13 cellular contexts compared by ENCODE assay signal in the genomic region with DNA sequence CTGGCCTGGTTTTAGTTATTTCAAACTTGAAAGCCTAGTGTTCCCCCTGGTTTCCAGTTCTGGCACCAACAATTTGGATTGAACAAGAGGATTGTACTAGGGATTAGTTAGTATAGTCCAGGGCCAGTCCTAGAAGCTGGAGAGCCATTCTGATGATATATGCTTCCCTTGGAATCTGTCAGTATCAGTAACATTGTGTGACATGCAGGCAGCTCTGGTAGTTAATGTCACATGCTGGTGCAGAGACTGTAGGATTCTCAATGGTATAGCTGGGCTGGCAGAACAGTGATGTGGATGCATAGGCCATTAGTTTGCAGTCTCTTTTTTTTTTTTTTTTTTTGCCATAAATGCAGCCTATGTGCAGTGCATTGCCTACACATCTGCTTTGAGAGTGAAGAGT.
"Had no signal": no experiment of that assay in that cellular context is flagged by ENCODE, and none has a peak within 500 bp of the region (broad histone marks: within the 10 kb centered on the region; RNA-seq: fewer than 3 reads in every experiment).

No MANE protein-coding gene starts in this region.

- H3K9me3 Mint-ChIP-seq: activated naive CD4-positive, alpha-beta T cell treated with anti-CD3 and anti-CD28 coated beads, Interleukin-2, amount 10 ng/mL, durations not matched to agents 7 days and 5 days; activated T-helper 2 cell treated with anti-CD3 and anti-CD28 coated beads, Interferon-gamma antibody, Interleukin-2, Interleukin-4, amounts not matched to agents 10 μg/mL and 5 μg/mL and 100 μg/mL, durations not matched to agents 14 hours and 24 hours and 36 hours had no signal

- H3K36me3 ChIP-seq: neutrophil, right atrium auricular region had no signal

- H3K9me3 ChIP-seq: gastroesophageal sphincter, neutrophil, right atrium auricular region, suprapubic skin, upper lobe of left lung had no signal

- DNase-seq: activated CD4-positive, alpha-beta T cell treated with anti-CD3 and anti-CD28 coated beads for 4 hours; activated naive CD4-positive, alpha-beta T cell treated with anti-CD3 and anti-CD28 coated beads, Interleukin-2, amount 10 ng/mL, durations not matched to agents 7 days and 5 days; caudate nucleus; cortex of kidney; small intestine; stimulated activated naive CD4-positive, alpha-beta T cell; upper lobe of left lung had no signal

- ATAC-seq: gastroesophageal sphincter had no signal

- H3K27me3 Mint-ChIP-seq: activated naive CD4-positive, alpha-beta T cell treated with anti-CD3 and anti-CD28 coated beads, Interleukin-2, amount 10 ng/mL, durations not matched to agents 7 days and 5 days had no signal

- H3K27me3 ChIP-seq: gastroesophageal sphincter, neutrophil, right atrium auricular region, suprapubic skin, upper lobe of left lung had no signal

- H3K27ac ChIP-seq: gastroesophageal sphincter, neutrophil, suprapubic skin, upper lobe of left lung, VCaP had no signal

- H3K4me3 ChIP-seq: gastroesophageal sphincter, right atrium auricular region, suprapubic skin, upper lobe of left lung had no signal

- H3K27ac Mint-ChIP-seq: activated T-helper 2 cell treated with anti-CD3 and anti-CD28 coated beads, Interferon-gamma antibody, Interleukin-2, Interleukin-4, amounts not matched to agents 10 μg/mL and 5 μg/mL and 100 μg/mL, durations not matched to agents 14 hours and 24 hours and 36 hours had no signal
